8 cellular contexts compared by ENCODE assay signal in genomic region chr12:48002773-48003218, GRCh38. TPM values are rescaled to one million over a fixed set of nuclear protein-coding genes. Genes with fewer than 3 reads are reported as not detected.
DNase-seq lines count a peak whose midpoint lies in the region; ATAC-seq, FAIRE-seq and TF ChIP-seq lines count a peak whose summit lies in the region.

No MANE protein-coding gene starts in this region.

- no peak overlapping the region for H3K14ac ChIP-seq in mesenchymal stem cell (ENCODE audit: low read length in 2 of 2)

- DNase-seq in A549 (ENCODE audit: low read depth in 1 of 2, low spot score in 1 of 2) (no peak), HEK293T (ENCODE audit: extremely low spot score) (peak; percentile 52), body of pancreas (peak; percentile 29 to 58 (median 46)), mesenchymal stem cell (peak; percentile 58), HCEC 1CT (no peak), activated gamma-delta T cell treated with Interleukin-2 at 50 U/mL for 16 hours (no peak)

- H2BK5ac ChIP-seq in mesenchymal stem cell (ENCODE audit: low read depth, low read length, poor library complexity, severe bottlenecking), result no peak overlapping the region

- H3K4me1 ChIP-seq in A549 (peaks cover 28% of the 10 kb centered on the region), body of pancreas (peaks cover 44% of the 10 kb centered on the region), mesenchymal stem cell (ENCODE audit: control insufficient read depth, insufficient read depth, low read depth, low read length) (peaks cover 40% of the 10 kb centered on the region)

- H3K36me3 ChIP-seq in body of pancreas (replicated peaks in 1 of 2; ENCODE audit: insufficient read depth in 1 of 2, low read depth in 2 of 2), result no peaks in the 10 kb centered on the region
- H3K36me3 ChIP-seq in mesenchymal stem cell (ENCODE audit: control insufficient read depth in 1 of 2, insufficient read depth in 2 of 2, low read depth in 1 of 2, low read length in 2 of 2), result no peaks in the 10 kb centered on the region

- no peak overlapping the region for H2BK12ac ChIP-seq in mesenchymal stem cell (ENCODE audit: low read length in 2 of 2)

- H3K18ac ChIP-seq in mesenchymal stem cell (ENCODE audit: low read depth in 1 of 2, low read length in 2 of 2), result no peak overlapping the region

- FAIRE-seq in A549 (lab: Jason Lieb, UNC), result no peak

- H2AFZ ChIP-seq in mesenchymal stem cell (ENCODE audit: low read depth, low read length), result no peak overlapping the region

- TF ChIP-seq CTCF in A549 (IDR thresholded peaks at IDR 0.05) (no peak), body of pancreas (IDR thresholded peaks at IDR 0.05) (no peak)

- POLR2A ChIA-PET in A549 (lab: Yijun Ruan, JAX) (interaction anchor here (1.2 to 1.4 kb wide), 2 partner anchors 98 to 103 kb away, joined by 3 read pairs; partner anchors contain the start of genes SENP1 and VDR), HEK293T (lab: Yijun Ruan, JAX) (interaction anchor here (0.9 to 1.2 kb wide), 3 partner anchors 27 to 155 kb away, joined by 3 to 4 read pairs (median 3); partner anchors contain the start of genes ASB8 and VDR)

- H3K4me3 ChIP-seq in A549 (peak overlapping the region; percentile 46; the same call in 2 of the 3 replicates), body of pancreas (no peak overlapping the region), mesenchymal stem cell (ENCODE audit: insufficient read depth in 1 of 2, low read depth in 1 of 2, low read length in 2 of 2) (peak overlapping the region in 1 of 2 experiments; percentile 84)

- TF ChIP-seq RAD21 in A549 (conservative IDR thresholded peaks at IDR 0.05 in 1 of 2, IDR thresholded peaks at IDR 0.05 in 1 of 2), result no peak

- H3K4ac ChIP-seq in mesenchymal stem cell (ENCODE audit: low read depth in 1 of 2, low read length in 2 of 2), result no peak overlapping the region

- no peak overlapping the region for H4K91ac ChIP-seq in mesenchymal stem cell (ENCODE audit: low read length)

- H3K27me3 ChIP-seq in body of pancreas, result peaks cover 0 to 35% of the 10 kb centered on the region in 2 donors
- peaks cover 87 to 94% of the 10 kb centered on the region in 2 experiments for H3K27me3 ChIP-seq in mesenchymal stem cell (ENCODE audit: control insufficient read depth in 1 of 2, insufficient read depth in 1 of 2, low read length in 2 of 2)

- no peaks in the 10 kb centered on the region for H3K79me1 ChIP-seq in mesenchymal stem cell (replicated peaks; ENCODE audit: low read length, poor library complexity, severe bottlenecking)

- H3K9ac ChIP-seq in mesenchymal stem cell (ENCODE audit: low read length), result peak overlapping the region; percentile 74

- no peak overlapping the region for H4K8ac ChIP-seq in mesenchymal stem cell (ENCODE audit: low read length)

- H2AK5ac ChIP-seq in mesenchymal stem cell (ENCODE audit: low read length, severe bottlenecking), result no peak overlapping the region

- no peak overlapping the region for H2BK15ac ChIP-seq in mesenchymal stem cell (ENCODE audit: low read depth, poor library complexity, severe bottlenecking)

- H2BK120ac ChIP-seq in mesenchymal stem cell (ENCODE audit: low read depth, low read length), result no peak overlapping the region

- H3K9me3 ChIP-seq in A549 (no peaks in the 10 kb centered on the region), body of pancreas (no peaks in the 10 kb centered on the region), mesenchymal stem cell (ENCODE audit: control insufficient read depth, low read length) (no peaks in the 10 kb centered on the region)

- no peak for TF ChIP-seq EP300 in A549 (IDR thresholded peaks at IDR 0.05)

- H3K4me2 ChIP-seq in A549, result peak overlapping the region; percentile 94
- peak overlapping the region; percentile 88 for H3K4me2 ChIP-seq in mesenchymal stem cell (ENCODE audit: low read length, poor library complexity, severe bottlenecking)

- TF ChIP-seq POLR2A in A549 (IDR thresholded peaks at IDR 0.05; ENCODE audit: low read length) (no peak), body of pancreas (IDR thresholded peaks at IDR 0.05) (no peak)

- intact Hi-C loops in body of pancreas (cut with DNase I), result no loop called here

- ATAC-seq in A549, result peak; percentile 17 to 40; a peak in 3 of 6 replicates
- peak; percentile 57 for ATAC-seq in body of pancreas
- ATAC-seq in HG02610 (IDR thresholded peaks at IDR 0.05; ENCODE audit: unreplicated experiment), result no peak
- no peak for ATAC-seq in HG02588 (IDR thresholded peaks at IDR 0.05; ENCODE audit: unreplicated experiment)

- CTCF ChIA-PET in A549 (lab: Yijun Ruan, JAX), result interaction anchor here (0.7 to 1.7 kb wide), 6 partner anchors 8 to 53 kb away, joined by 3 to 4 read pairs (median 3); no protein-coding TSS in a partner anchor
- CTCF ChIA-PET in HEK293T (lab: Yijun Ruan, JAX), result no interaction called here

- H3K27ac ChIP-seq in A549 (no peak overlapping the region), body of pancreas (no peak overlapping the region), mesenchymal stem cell (ENCODE audit: low read length, poor library complexity, severe bottlenecking) (no peak overlapping the region)

- H3K23ac ChIP-seq in mesenchymal stem cell (ENCODE audit: low read length in 2 of 2), result no peak overlapping the region

- WGBS in A549 (ENCODE audit: missing lambda C conversion rate), result 5% methylated on average over 19 of the region's 26 CpGs
- 2% methylated on average over 10 to 26 of the region's 26 CpGs for WGBS in body of pancreas, 2 donors
- under 1% methylated on average over 26 of the region's 26 CpGs for WGBS in mesenchymal stem cell

TF ChIP-seq in A549, 52 proteins besides CTCF, POLR2A, EP300 and RAD21:
- no peak for TF ChIP-seq ESRRA (IDR thresholded peaks at IDR 0.05; ENCODE audit: borderline replicate concordance, low read length)
- no peak for TF ChIP-seq TFCP2L1 (CRISPR knock-in tag; IDR thresholded peaks at IDR 0.05)
- TF ChIP-seq E2F6 (IDR thresholded peaks at IDR 0.05; ENCODE audit: borderline replicate concordance, low read depth), result 0 out of 2 replicates have a peak, but pooled peaks have one; percentile 53
- peak; percentile 15; the same call in 1 of the 2 replicates for TF ChIP-seq MAX (IDR thresholded peaks at IDR 0.05)

TF ChIP-seq in HEK293T, 16 proteins besides CTCF, POLR2A, EP300 and RAD21:
- no peak for TF ChIP-seq TARDBP (IDR thresholded peaks at IDR 0.05)
- TF ChIP-seq L3MBTL2 (conservative IDR thresholded peaks at IDR 0.05), result peak; percentile 91
- TF ChIP-seq, protein P1, sequence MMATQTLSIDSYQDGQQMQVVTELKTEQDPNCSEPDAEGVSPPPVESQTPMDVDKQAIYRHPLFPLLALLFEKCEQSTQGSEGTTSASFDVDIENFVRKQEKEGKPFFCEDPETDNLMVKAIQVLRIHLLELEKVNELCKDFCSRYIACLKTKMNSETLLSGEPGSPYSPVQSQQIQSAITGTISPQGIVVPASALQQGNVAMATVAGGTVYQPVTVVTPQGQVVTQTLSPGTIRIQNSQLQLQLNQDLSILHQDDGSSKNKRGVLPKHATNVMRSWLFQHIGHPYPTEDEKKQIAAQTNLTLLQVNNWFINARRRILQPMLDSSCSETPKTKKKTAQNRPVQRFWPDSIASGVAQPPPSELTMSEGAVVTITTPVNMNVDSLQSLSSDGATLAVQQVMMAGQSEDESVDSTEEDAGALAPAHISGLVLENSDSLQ (IDR thresholded peaks at IDR 0.05), result peak; percentile 76
TF ChIP-seq in HEK293T: peak in this region for 2.

RNA-seq across cellular contexts. Expression of gene COL2A1, which starts 1.5 kb away (rescaled TPM):
- polyA plus RNA-seq in A549 (2011; rRNA removed) (0.01 TPM in 1 of 2 replicates, not detected in the other), A549 (2017; fragmentation: RNase III; extraction: RNeasy Plus Mini Kit Qiagen cat#74134 plus additional on column Dnase treatment) (not detected in 3 replicates)
- polyA plus RNA-seq in A549 (2012; cell fraction: cytosol; rRNA removed), result not detected in 2 replicates
- polyA plus RNA-seq in A549 (2012; cell fraction: nucleus; rRNA removed), result 0.05 and 0.16 TPM in 2 replicates
- polyA minus RNA-seq in A549 (2011; rRNA and poly(A)+ RNA removed), result not detected in 2 replicates
- not detected for total RNA-seq in body of pancreas
- polyA plus RNA-seq in mesenchymal stem cell (2013, experiment 1 of 2), result 0.06 TPM
- polyA plus RNA-seq in mesenchymal stem cell (2013, experiment 2 of 2), result 0.11 TPM

RNA-seq across cellular contexts. Expression of gene TMEM106C, which starts 39.4 kb away (rescaled TPM):
- polyA plus RNA-seq in A549 (2011; rRNA removed) (236 and 331 TPM in 2 replicates), A549 (2017; fragmentation: RNase III; extraction: RNeasy Plus Mini Kit Qiagen cat#74134 plus additional on column Dnase treatment) (166 to 178 TPM (median 178 TPM) in 3 replicates)
- 197 and 216 TPM in 2 replicates for polyA plus RNA-seq in A549 (2012; cell fraction: cytosol; rRNA removed)
- polyA plus RNA-seq in A549 (2012; cell fraction: nucleus; rRNA removed), result 94.1 and 96.0 TPM in 2 replicates
- polyA minus RNA-seq in A549 (2011; rRNA and poly(A)+ RNA removed), result 197 and 260 TPM in 2 replicates
- 10 to 100 TPM; 38.2 to 47.0 TPM for total RNA-seq in body of pancreas
- polyA plus RNA-seq in mesenchymal stem cell (2013, experiment 1 of 2), result 39.2 TPM
- 39.7 TPM for polyA plus RNA-seq in mesenchymal stem cell (2013, experiment 2 of 2)

Comparison
In these comparisons a context has a peak if more than half of its experiments do, and no peak if none do; other contexts are left out.
1. ATAC-seq: peak in A549 (2 of 2) and body of pancreas (single experiment); none in HG02610 (single experiment) and HG02588 (single experiment).
2. DNase-seq: peak in HEK293T (single experiment), body of pancreas (4 of 4) and mesenchymal stem cell (single experiment); none in A549 (0 of 2), HCEC 1CT (single experiment) and activated gamma-delta T cell treated with Interleukin-2 at 50 U/mL for 16 hours (single experiment).